In genomic region chr2:208854717-208855116, GRCh38 we compare ENCODE assay signal across 8 cellular contexts.
"Had no signal": no experiment of that assay in that cellular context is flagged by ENCODE, and none has a peak within 500 bp of the region (broad histone marks: within the 10 kb centered on the region; RNA-seq: fewer than 3 reads in every experiment).

No MANE protein-coding gene starts in this region.

- ATAC-seq: HepG2, K562 had no signal

- H3K4me3 Mint-ChIP-seq: IgD-negative memory B cell had no signal

- H3K36me3 Mint-ChIP-seq: IgD-negative memory B cell had no signal

- H3K9ac ChIP-seq: KMS-11 had no signal

- H3K27ac Mint-ChIP-seq: IgD-negative memory B cell had no signal

- H3K27ac ChIP-seq: HL-60, KMS-11 had no signal

- H3K27me3 Mint-ChIP-seq: IgD-negative memory B cell had no signal

- DNase-seq: IMR-90, KG1 had no signal

- H3K4me3 ChIP-seq: K562 had no signal

- FAIRE-seq: HepG2, HTR-8/SVneo, K562 had no signal

- H3K4me1 Mint-ChIP-seq: IgD-negative memory B cell had no signal
